Comparison of ENCODE assay signal across 10 cellular contexts in genomic region chrX:8730812-8731578, GRCh38. TPM values are rescaled to one million over a fixed set of nuclear protein-coding genes. Genes with fewer than 3 reads are reported as not detected.
DNase-seq lines count a peak whose midpoint lies in the region; ATAC-seq, FAIRE-seq and TF ChIP-seq lines count a peak whose summit lies in the region.
"Had no signal": no experiment of that assay in that cellular context is flagged by ENCODE, and none has a peak within 500 bp of the region (broad histone marks: within the 10 kb centered on the region; RNA-seq: fewer than 3 reads in every experiment).

No MANE protein-coding gene starts in this region.

- ATAC-seq in HG03571 (IDR thresholded peaks at IDR 0.05; ENCODE audit: unreplicated experiment): no peak
- no peak for ATAC-seq in GM21360 (IDR thresholded peaks at IDR 0.05; ENCODE audit: unreplicated experiment)

- H3K27ac ChIP-seq in astrocyte (ENCODE audit: low read depth, low read length): no peak overlapping the region
- H3K27ac ChIP-seq in iPS DF 6.9 (ENCODE audit: low read length): no peak overlapping the region
- no peak overlapping the region for H3K27ac ChIP-seq in sigmoid colon
- H3K27ac ChIP-seq: HL-60 had no signal

- DNase-seq in ELR (ENCODE audit: low read depth) (peak; percentile 23), astrocyte (ENCODE audit: low read depth) (no peak), iPS DF 6.9 (ENCODE audit: low read depth, low spot score) (no peak), sigmoid colon (no peak), mucosa of gallbladder (ENCODE audit: low spot score) (no peak), HUDEP-2 (lab: John Stamatoyannopoulos, UW; ENCODE audit: unreplicated experiment in 76 of 76) (no peak)
- DNase-seq: activated naive CD8-positive, alpha-beta T cell treated with anti-CD3 and anti-CD28 coated beads, Interleukin-2, amount 10 ng/mL, durations not matched to agents 7 days and 5 days had no signal

- H3K36me3 ChIP-seq in astrocyte (ENCODE audit: insufficient read depth, low read length): no peaks in the 10 kb centered on the region
- 0 out of 2 replicates have a peak, but pooled peaks cover 4% of the 10 kb centered on the region for H3K36me3 ChIP-seq in iPS DF 6.9 (ENCODE audit: control insufficient read depth, insufficient read depth, low read length)
- no peaks in the 10 kb centered on the region for H3K36me3 ChIP-seq in sigmoid colon

- H3K9me3 ChIP-seq in astrocyte (ENCODE audit: insufficient read depth, low read depth, low read length) (no peaks in the 10 kb centered on the region), iPS DF 6.9 (ENCODE audit: control insufficient read depth, insufficient read depth, low read length) (no peaks in the 10 kb centered on the region), sigmoid colon (no peaks in the 10 kb centered on the region)

- no peak for FAIRE-seq in astrocyte (lab: Jason Lieb, UNC)

- intact Hi-C loops in sigmoid colon (cut with DNase I): no loop called here

- no peaks in the 10 kb centered on the region for H3K4me1 Mint-ChIP-seq in astrocyte (ENCODE audit: low read depth, unreplicated experiment)
- H3K4me1 Mint-ChIP-seq: activated naive CD8-positive, alpha-beta T cell treated with anti-CD3 and anti-CD28 coated beads, Interleukin-2, amount 10 ng/mL, durations not matched to agents 7 days and 5 days had no signal

- peak overlapping the region; percentile 85 for H3K4me3 Mint-ChIP-seq in astrocyte (ENCODE audit: unreplicated experiment)
- H3K4me3 Mint-ChIP-seq: activated naive CD8-positive, alpha-beta T cell treated with anti-CD3 and anti-CD28 coated beads, Interleukin-2, amount 10 ng/mL, durations not matched to agents 7 days and 5 days had no signal

- H3K79me2 ChIP-seq in astrocyte (ENCODE audit: insufficient read depth, low read length): no peaks in the 10 kb centered on the region

- H3K4me2 ChIP-seq in astrocyte (ENCODE audit: low read length): peak overlapping the region; percentile 83

- H3K9ac ChIP-seq in astrocyte (ENCODE audit: low read length): peak overlapping the region; percentile 69

- peak overlapping the region; percentile 51 for H3K4me3 ChIP-seq in astrocyte (ENCODE audit: insufficient read depth, low read depth, low read length)
- peak overlapping the region; percentile 90; the same call in 1 of the 2 replicates for H3K4me3 ChIP-seq in iPS DF 6.9 (ENCODE audit: low read length)
- H3K4me3 ChIP-seq in sigmoid colon: peak overlapping the region in 3 of 4 donors; percentile 38 to 47 (median 46)

- no peaks in the 10 kb centered on the region for H3K9me3 Mint-ChIP-seq in astrocyte (ENCODE audit: unreplicated experiment)
- H3K9me3 Mint-ChIP-seq: activated naive CD8-positive, alpha-beta T cell treated with anti-CD3 and anti-CD28 coated beads, Interleukin-2, amount 10 ng/mL, durations not matched to agents 7 days and 5 days had no signal

- peaks cover 4% of the 10 kb centered on the region for H3K27me3 Mint-ChIP-seq in astrocyte (ENCODE audit: low read depth, unreplicated experiment)

- peaks cover 2% of the 10 kb centered on the region for H3K4me1 ChIP-seq in astrocyte (ENCODE audit: insufficient read depth, low read length)
- H3K4me1 ChIP-seq in iPS DF 6.9 (ENCODE audit: control insufficient read depth, insufficient read depth, low read length): peaks cover 9% of the 10 kb centered on the region
- H3K4me1 ChIP-seq in sigmoid colon: peaks cover 0 to 18% (median 6%) of the 10 kb centered on the region in 4 donors

- no peaks in the 10 kb centered on the region for H3K27me3 ChIP-seq in astrocyte (ENCODE audit: insufficient read depth, low read length)
- H3K27me3 ChIP-seq in iPS DF 6.9 (ENCODE audit: control insufficient read depth, insufficient read depth, low read length): no peaks in the 10 kb centered on the region
- peaks cover 0 to 31% (median 7%) of the 10 kb centered on the region in 3 donors for H3K27me3 ChIP-seq in sigmoid colon

- no peaks in the 10 kb centered on the region for H3K36me3 Mint-ChIP-seq in astrocyte (ENCODE audit: low read depth, unreplicated experiment)
- H3K36me3 Mint-ChIP-seq: activated naive CD8-positive, alpha-beta T cell treated with anti-CD3 and anti-CD28 coated beads, Interleukin-2, amount 10 ng/mL, durations not matched to agents 7 days and 5 days had no signal

- peak overlapping the region; percentile 41 for H2AFZ ChIP-seq in astrocyte (ENCODE audit: low read depth, low read length)

- WGBS in iPS DF 6.9 (ENCODE audit: insufficient coverage, insufficient read length): no CpG with 5 or more reads among the region's 70 CpGs
- 2% methylated on average over 70 of the region's 70 CpGs for WGBS in sigmoid colon, 2 donors

- H4K20me1 ChIP-seq in astrocyte (ENCODE audit: insufficient read depth, low read length): peaks cover 10% of the 10 kb centered on the region

- TF ChIP-seq EP300 in sigmoid colon (IDR thresholded peaks at IDR 0.05): no peak

- H3K27ac Mint-ChIP-seq in astrocyte (ENCODE audit: unreplicated experiment): no peak overlapping the region
- H3K27ac Mint-ChIP-seq: activated naive CD8-positive, alpha-beta T cell treated with anti-CD3 and anti-CD28 coated beads, Interleukin-2, amount 10 ng/mL, durations not matched to agents 7 days and 5 days had no signal

- TF ChIP-seq CTCF in astrocyte (IDR thresholded peaks at IDR 0.05; ENCODE audit: insufficient read depth, low read depth, low read length): no peak
- no peak for TF ChIP-seq CTCF in sigmoid colon (IDR thresholded peaks at IDR 0.05)

- TF ChIP-seq POLR2A in sigmoid colon (IDR thresholded peaks at IDR 0.05): no peak

RNA-seq across cellular contexts. Expression of gene ANOS1, which starts 0.9 kb away (rescaled TPM):
- 10.0 and 15.3 TPM in 2 replicates for total RNA-seq in astrocyte
- total RNA-seq in sigmoid colon: 1 to 10 TPM in 2 of 4 donors, under 1 TPM in 2; 0.33 to 1.8 (median 0.81) TPM
- polyA plus RNA-seq in sigmoid colon: 1 to 10 TPM in 1 of 3 donors, under 1 TPM in 1, not detected in 1; 0.31 to 3.0 TPM
- total RNA-seq in mucosa of gallbladder: 2.9 TPM
